ENCODE assay signal across 8 cellular contexts in genomic region chr20:297925-298754, GRCh38. TPM values are rescaled to one million over a fixed set of nuclear protein-coding genes. Genes with fewer than 3 reads are reported as not detected.
DNase-seq lines count a peak whose midpoint lies in the region; ATAC-seq lines count a peak whose summit lies in the region.

No MANE protein-coding gene starts in this region.

- H3K27ac ChIP-seq in SJSA1, result peak overlapping the region; percentile 97
- H3K27ac ChIP-seq in adipose tissue (ENCODE audit: low read depth, low read length), result peak overlapping the region; percentile 86

- H3K36me3 ChIP-seq in SJSA1, result peaks cover 36% of the 10 kb centered on the region

- in situ Hi-C loops in KBM-7 (cut with MboI; ENCODE audit: low pct_unique_long_range_greater_than_20kb, low sequenced_read_pairs), result no loop called here

- peaks cover 3% of the 10 kb centered on the region; the same call in 1 of the 2 replicates for H3K9me3 ChIP-seq in SJSA1 (replicated peaks)

- H3K4me1 ChIP-seq in SJSA1 (replicated peaks), result peaks cover 31% of the 10 kb centered on the region

- DNase-seq in EH (ENCODE audit: low read depth) (peak; percentile 86), KBM-7 (peak; percentile 57), SJSA1 (ENCODE audit: low read depth in 1 of 2, low spot score in 2 of 2) (peak; percentile 72 to 73), left cardiac atrium (peak; percentile 78), pons (ENCODE audit: low spot score) (peak; percentile 64), GM19240 (ENCODE audit: insufficient read length, low spot score) (no peak)

- intact Hi-C loops in left cardiac atrium (cut with DNase I), result loop anchor here in 1 of 2 donors (2.0 kb wide), 1 partner anchor 25 kb away; no protein-coding TSS in a partner anchor

- H3K27me3 ChIP-seq in SJSA1 (replicated peaks), result no peaks in the 10 kb centered on the region

- WGBS in adipose tissue, 3 donors, result 0 to 1% (median 1%) methylated on average over 54 to 72 of the region's 74 CpGs

- H3K4me3 ChIP-seq in SJSA1, result peak overlapping the region; percentile 98

- peak; percentile 33 for ATAC-seq in GM21723 (IDR thresholded peaks at IDR 0.05; ENCODE audit: unreplicated experiment)
- peak; percentile 62 to 63 for ATAC-seq in left cardiac atrium

RNA-seq across cellular contexts. Expression of gene ZCCHC3, which starts 0.8 kb away (rescaled TPM):
- 25.2 and 29.4 TPM in 2 replicates for total RNA-seq in SJSA1 (2014; rRNA removed; shearing (Covaris generic))
- polyA plus RNA-seq in adipose tissue, result 1 to 10 TPM; 4.1 to 8.9 (median 7.8) TPM
- 10 to 100 TPM; 11.0 to 12.2 TPM for total RNA-seq in left cardiac atrium

RNA-seq across cellular contexts. Expression of gene C20orf96, which starts 7.6 kb away (rescaled TPM):
- total RNA-seq in SJSA1 (2014; rRNA removed; shearing (Covaris generic)), result 0.58 and 0.85 TPM in 2 replicates
- polyA plus RNA-seq in adipose tissue, result 1 to 10 TPM; 3.4 to 6.2 (median 3.5) TPM
- 1 to 10 TPM; 5.5 to 7.2 TPM for total RNA-seq in left cardiac atrium

RNA-seq across cellular contexts. Expression of gene SOX12, which starts 27.2 kb away (rescaled TPM):
- total RNA-seq in SJSA1 (2014; rRNA removed; shearing (Covaris generic)), result 3.6 TPM in 2 replicates
- 1 to 10 TPM; 2.1 to 3.3 (median 2.4) TPM for polyA plus RNA-seq in adipose tissue
- 10 to 100 TPM in 1 of 2 donors, 1 to 10 TPM in 1; 8.1 to 11.6 TPM for total RNA-seq in left cardiac atrium

RNA-seq across cellular contexts. Expression of gene DEFB132, which starts 40.6 kb away (rescaled TPM):
- not detected in 2 replicates for total RNA-seq in SJSA1 (2014; rRNA removed; shearing (Covaris generic))
- polyA plus RNA-seq in adipose tissue, result 1 to 10 TPM in 2 of 3 donors, under 1 TPM in 1; 0.06 to 1.9 (median 1.2) TPM
- under 1 TPM in 1 of 2 donors, not detected in 1; 0.32 TPM for total RNA-seq in left cardiac atrium

RNA-seq across cellular contexts. Expression of gene NRSN2, which starts 48.8 kb away (rescaled TPM):
- total RNA-seq in SJSA1 (2014; rRNA removed; shearing (Covaris generic)), result 37.5 and 43.1 TPM in 2 replicates
- 10 to 100 TPM in 2 of 3 donors, 1 to 10 TPM in 1; 9.8 to 26.4 (median 21.6) TPM for polyA plus RNA-seq in adipose tissue
- 10 to 100 TPM; 20.6 to 34.9 TPM for total RNA-seq in left cardiac atrium
